In the genomic region with DNA sequence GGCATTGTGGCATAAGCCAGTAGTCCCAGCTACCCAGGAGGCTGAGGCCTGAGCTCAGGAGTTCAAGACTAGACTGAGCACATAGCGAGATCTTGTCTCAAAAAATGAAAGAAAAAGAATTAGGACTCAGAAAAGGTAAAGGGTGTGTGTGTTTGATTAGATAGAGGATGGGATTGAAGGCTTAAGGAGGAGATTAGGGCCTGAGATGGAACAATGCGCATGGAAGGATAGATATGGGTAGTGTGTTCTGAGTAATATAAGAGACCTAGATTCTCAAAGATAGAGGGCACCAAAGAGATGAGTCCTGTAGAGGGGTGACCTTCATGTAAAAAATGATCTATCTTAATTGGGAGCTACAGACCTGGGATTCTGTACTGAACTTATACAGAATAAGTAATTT, we compare ENCODE assay signal across 1 cellular context.
A peak's percentile ranks its signal among the peaks of the same experiment; 100 is the strongest.
TF ChIP-seq lines count a peak whose summit lies in the region.

No MANE protein-coding gene starts in this region.

TF ChIP-seq in K562, 482 proteins besides CTCF, POLR2A, EP300 and RAD21 (continued from another document and continues in another):
- TF ChIP-seq, protein P1, sequence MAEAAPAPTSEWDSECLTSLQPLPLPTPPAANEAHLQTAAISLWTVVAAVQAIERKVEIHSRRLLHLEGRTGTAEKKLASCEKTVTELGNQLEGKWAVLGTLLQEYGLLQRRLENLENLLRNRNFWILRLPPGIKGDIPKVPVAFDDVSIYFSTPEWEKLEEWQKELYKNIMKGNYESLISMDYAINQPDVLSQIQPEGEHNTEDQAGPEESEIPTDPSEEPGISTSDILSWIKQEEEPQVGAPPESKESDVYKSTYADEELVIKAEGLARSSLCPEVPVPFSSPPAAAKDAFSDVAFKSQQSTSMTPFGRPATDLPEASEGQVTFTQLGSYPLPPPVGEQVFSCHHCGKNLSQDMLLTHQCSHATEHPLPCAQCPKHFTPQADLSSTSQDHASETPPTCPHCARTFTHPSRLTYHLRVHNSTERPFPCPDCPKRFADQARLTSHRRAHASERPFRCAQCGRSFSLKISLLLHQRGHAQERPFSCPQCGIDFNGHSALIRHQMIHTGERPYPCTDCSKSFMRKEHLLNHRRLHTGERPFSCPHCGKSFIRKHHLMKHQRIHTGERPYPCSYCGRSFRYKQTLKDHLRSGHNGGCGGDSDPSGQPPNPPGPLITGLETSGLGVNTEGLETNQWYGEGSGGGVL (CRISPR knock-in tag; IDR thresholded peaks at IDR 0.05), result no peak
- no peak for TF ChIP-seq ZNF165 (CRISPR knock-in tag; IDR thresholded peaks at IDR 0.05; ENCODE audit: borderline replicate concordance)
- 0 out of 4 replicates have a peak, but pooled peaks of 1 of the 2 experiments have one; percentile 42 for TF ChIP-seq RCOR1 (IDR thresholded peaks at IDR 0.05; ENCODE audit: borderline replicate concordance in 1 of 2, low read depth in 2 of 2, low read length in 2 of 2)
- TF ChIP-seq, protein P2, sequence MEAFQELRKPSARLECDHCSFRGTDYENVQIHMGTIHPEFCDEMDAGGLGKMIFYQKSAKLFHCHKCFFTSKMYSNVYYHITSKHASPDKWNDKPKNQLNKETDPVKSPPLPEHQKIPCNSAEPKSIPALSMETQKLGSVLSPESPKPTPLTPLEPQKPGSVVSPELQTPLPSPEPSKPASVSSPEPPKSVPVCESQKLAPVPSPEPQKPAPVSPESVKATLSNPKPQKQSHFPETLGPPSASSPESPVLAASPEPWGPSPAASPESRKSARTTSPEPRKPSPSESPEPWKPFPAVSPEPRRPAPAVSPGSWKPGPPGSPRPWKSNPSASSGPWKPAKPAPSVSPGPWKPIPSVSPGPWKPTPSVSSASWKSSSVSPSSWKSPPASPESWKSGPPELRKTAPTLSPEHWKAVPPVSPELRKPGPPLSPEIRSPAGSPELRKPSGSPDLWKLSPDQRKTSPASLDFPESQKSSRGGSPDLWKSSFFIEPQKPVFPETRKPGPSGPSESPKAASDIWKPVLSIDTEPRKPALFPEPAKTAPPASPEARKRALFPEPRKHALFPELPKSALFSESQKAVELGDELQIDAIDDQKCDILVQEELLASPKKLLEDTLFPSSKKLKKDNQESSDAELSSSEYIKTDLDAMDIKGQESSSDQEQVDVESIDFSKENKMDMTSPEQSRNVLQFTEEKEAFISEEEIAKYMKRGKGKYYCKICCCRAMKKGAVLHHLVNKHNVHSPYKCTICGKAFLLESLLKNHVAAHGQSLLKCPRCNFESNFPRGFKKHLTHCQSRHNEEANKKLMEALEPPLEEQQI (IDR thresholded peaks at IDR 0.05), result 0 out of 2 replicates have a peak, but pooled peaks have one; percentile 44
- no peak for TF ChIP-seq JUND (IDR thresholded peaks at IDR 0.05; ENCODE audit: borderline replicate concordance, low read depth, low read length)
- peak; percentile 30; the same call in 1 of the 3 replicates for TF ChIP-seq JUND (tag; IDR thresholded peaks at IDR 0.05; ENCODE audit: borderline replicate concordance, low read depth, low read length)
- TF ChIP-seq PHB (CRISPR knock-in tag; IDR thresholded peaks at IDR 0.05), result no peak
- TF ChIP-seq ZNF586 (CRISPR knock-in tag; conservative IDR thresholded peaks at IDR 0.05), result no peak
- TF ChIP-seq, protein P3, sequence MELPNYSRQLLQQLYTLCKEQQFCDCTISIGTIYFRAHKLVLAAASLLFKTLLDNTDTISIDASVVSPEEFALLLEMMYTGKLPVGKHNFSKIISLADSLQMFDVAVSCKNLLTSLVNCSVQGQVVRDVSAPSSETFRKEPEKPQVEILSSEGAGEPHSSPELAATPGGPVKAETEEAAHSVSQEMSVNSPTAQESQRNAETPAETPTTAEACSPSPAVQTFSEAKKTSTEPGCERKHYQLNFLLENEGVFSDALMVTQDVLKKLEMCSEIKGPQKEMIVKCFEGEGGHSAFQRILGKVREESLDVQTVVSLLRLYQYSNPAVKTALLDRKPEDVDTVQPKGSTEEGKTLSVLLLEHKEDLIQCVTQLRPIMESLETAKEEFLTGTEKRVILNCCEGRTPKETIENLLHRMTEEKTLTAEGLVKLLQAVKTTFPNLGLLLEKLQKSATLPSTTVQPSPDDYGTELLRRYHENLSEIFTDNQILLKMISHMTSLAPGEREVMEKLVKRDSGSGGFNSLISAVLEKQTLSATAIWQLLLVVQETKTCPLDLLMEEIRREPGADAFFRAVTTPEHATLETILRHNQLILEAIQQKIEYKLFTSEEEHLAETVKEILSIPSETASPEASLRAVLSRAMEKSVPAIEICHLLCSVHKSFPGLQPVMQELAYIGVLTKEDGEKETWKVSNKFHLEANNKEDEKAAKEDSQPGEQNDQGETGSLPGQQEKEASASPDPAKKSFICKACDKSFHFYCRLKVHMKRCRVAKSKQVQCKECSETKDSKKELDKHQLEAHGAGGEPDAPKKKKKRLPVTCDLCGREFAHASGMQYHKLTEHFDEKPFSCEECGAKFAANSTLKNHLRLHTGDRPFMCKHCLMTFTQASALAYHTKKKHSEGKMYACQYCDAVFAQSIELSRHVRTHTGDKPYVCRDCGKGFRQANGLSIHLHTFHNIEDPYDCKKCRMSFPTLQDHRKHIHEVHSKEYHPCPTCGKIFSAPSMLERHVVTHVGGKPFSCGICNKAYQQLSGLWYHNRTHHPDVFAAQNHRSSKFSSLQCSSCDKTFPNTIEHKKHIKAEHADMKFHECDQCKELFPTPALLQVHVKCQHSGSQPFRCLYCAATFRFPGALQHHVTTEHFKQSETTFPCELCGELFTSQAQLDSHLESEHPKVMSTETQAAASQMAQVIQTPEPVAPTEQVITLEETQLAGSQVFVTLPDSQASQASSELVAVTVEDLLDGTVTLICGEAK (IDR thresholded peaks at IDR 0.05), result no peak
- TF ChIP-seq, protein P3 (CRISPR knock-in tag; IDR thresholded peaks at IDR 0.05), result no peak
- TF ChIP-seq STAT5A (IDR thresholded peaks at IDR 0.05; ENCODE audit: borderline replicate concordance, low read length), result peak; percentile 53; the same call in 1 of the 2 replicates
- TF ChIP-seq SMARCE1 (IDR thresholded peaks at IDR 0.05), result peak; percentile 41; the same call in 1 of the 2 replicates
- peak; percentile 15 for TF ChIP-seq DACH1 (IDR thresholded peaks at IDR 0.05; ENCODE audit: partially characterized antibody)
- peak; percentile 46; the same call in 1 of the 2 replicates for TF ChIP-seq BCOR (IDR thresholded peaks at IDR 0.05)
- TF ChIP-seq MEF2A (IDR thresholded peaks at IDR 0.05; ENCODE audit: control insufficient read depth, low read depth, low read length), result no peak
- TF ChIP-seq, protein P4, sequence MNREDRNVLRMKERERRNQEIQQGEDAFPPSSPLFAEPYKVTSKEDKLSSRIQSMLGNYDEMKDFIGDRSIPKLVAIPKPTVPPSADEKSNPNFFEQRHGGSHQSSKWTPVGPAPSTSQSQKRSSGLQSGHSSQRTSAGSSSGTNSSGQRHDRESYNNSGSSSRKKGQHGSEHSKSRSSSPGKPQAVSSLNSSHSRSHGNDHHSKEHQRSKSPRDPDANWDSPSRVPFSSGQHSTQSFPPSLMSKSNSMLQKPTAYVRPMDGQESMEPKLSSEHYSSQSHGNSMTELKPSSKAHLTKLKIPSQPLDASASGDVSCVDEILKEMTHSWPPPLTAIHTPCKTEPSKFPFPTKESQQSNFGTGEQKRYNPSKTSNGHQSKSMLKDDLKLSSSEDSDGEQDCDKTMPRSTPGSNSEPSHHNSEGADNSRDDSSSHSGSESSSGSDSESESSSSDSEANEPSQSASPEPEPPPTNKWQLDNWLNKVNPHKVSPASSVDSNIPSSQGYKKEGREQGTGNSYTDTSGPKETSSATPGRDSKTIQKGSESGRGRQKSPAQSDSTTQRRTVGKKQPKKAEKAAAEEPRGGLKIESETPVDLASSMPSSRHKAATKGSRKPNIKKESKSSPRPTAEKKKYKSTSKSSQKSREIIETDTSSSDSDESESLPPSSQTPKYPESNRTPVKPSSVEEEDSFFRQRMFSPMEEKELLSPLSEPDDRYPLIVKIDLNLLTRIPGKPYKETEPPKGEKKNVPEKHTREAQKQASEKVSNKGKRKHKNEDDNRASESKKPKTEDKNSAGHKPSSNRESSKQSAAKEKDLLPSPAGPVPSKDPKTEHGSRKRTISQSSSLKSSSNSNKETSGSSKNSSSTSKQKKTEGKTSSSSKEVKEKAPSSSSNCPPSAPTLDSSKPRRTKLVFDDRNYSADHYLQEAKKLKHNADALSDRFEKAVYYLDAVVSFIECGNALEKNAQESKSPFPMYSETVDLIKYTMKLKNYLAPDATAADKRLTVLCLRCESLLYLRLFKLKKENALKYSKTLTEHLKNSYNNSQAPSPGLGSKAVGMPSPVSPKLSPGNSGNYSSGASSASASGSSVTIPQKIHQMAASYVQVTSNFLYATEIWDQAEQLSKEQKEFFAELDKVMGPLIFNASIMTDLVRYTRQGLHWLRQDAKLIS (CRISPR knock-in tag; IDR thresholded peaks at IDR 0.05), result no peak
- TF ChIP-seq, protein P5, sequence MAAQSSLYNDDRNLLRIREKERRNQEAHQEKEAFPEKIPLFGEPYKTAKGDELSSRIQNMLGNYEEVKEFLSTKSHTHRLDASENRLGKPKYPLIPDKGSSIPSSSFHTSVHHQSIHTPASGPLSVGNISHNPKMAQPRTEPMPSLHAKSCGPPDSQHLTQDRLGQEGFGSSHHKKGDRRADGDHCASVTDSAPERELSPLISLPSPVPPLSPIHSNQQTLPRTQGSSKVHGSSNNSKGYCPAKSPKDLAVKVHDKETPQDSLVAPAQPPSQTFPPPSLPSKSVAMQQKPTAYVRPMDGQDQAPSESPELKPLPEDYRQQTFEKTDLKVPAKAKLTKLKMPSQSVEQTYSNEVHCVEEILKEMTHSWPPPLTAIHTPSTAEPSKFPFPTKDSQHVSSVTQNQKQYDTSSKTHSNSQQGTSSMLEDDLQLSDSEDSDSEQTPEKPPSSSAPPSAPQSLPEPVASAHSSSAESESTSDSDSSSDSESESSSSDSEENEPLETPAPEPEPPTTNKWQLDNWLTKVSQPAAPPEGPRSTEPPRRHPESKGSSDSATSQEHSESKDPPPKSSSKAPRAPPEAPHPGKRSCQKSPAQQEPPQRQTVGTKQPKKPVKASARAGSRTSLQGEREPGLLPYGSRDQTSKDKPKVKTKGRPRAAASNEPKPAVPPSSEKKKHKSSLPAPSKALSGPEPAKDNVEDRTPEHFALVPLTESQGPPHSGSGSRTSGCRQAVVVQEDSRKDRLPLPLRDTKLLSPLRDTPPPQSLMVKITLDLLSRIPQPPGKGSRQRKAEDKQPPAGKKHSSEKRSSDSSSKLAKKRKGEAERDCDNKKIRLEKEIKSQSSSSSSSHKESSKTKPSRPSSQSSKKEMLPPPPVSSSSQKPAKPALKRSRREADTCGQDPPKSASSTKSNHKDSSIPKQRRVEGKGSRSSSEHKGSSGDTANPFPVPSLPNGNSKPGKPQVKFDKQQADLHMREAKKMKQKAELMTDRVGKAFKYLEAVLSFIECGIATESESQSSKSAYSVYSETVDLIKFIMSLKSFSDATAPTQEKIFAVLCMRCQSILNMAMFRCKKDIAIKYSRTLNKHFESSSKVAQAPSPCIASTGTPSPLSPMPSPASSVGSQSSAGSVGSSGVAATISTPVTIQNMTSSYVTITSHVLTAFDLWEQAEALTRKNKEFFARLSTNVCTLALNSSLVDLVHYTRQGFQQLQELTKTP (IDR thresholded peaks at IDR 0.05; ENCODE audit: low read depth in 1 of 2, partially characterized antibody in 2 of 2), result no peak
- TF ChIP-seq NCOR1 (IDR thresholded peaks at IDR 0.05), result peak; percentile 74
- no peak for TF ChIP-seq CBFB (CRISPR knock-in tag; IDR thresholded peaks at IDR 0.05)
- TF ChIP-seq, protein P6, sequence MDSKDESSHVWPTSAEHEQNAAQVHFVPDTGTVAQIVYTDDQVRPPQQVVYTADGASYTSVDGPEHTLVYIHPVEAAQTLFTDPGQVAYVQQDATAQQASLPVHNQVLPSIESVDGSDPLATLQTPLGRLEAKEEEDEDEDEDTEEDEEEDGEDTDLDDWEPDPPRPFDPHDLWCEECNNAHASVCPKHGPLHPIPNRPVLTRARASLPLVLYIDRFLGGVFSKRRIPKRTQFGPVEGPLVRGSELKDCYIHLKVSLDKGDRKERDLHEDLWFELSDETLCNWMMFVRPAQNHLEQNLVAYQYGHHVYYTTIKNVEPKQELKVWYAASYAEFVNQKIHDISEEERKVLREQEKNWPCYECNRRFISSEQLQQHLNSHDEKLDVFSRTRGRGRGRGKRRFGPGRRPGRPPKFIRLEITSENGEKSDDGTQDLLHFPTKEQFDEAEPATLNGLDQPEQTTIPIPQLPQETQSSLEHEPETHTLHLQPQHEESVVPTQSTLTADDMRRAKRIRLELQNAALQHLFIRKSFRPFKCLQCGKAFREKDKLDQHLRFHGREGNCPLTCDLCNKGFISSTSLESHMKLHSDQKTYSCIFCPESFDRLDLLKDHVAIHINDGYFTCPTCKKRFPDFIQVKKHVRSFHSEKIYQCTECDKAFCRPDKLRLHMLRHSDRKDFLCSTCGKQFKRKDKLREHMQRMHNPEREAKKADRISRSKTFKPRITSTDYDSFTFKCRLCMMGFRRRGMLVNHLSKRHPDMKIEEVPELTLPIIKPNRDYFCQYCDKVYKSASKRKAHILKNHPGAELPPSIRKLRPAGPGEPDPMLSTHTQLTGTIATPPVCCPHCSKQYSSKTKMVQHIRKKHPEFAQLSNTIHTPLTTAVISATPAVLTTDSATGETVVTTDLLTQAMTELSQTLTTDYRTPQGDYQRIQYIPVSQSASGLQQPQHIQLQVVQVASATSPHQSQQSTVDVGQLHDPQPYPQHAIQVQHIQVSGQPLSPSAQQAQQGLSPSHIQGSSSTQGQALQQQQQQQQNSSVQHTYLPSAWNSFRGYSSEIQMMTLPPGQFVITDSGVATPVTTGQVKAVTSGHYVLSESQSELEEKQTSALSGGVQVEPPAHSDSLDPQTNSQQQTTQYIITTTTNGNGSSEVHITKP (IDR thresholded peaks at IDR 0.05; ENCODE audit: partially characterized antibody), result no peak
- TF ChIP-seq ZNF24 (IDR thresholded peaks at IDR 0.05), result no peak
